Comparison of ENCODE assay signal across 10 cellular contexts in the genomic region with DNA sequence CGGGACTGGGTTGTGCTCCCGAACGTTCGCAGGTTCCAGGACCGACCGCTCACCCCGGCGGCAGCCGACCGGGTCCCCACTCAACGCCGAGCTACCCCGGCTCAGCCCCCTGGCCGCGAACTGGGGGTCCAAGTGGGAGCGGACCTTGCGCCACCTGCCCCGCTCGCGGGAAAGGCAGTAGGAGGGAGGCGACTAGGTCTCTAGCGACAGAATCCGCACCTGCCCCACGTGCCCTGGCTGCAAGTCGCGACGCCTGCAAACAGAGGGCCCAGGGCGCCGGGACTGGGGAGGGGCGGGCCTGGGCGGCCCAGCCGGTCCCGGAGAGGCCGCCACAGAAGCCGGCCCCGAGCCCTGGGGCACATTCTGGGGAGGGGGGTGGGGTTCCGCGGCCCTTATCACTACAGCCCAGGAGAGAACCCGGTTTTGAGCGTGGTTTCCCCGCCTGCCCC.
DNase-seq lines count a peak whose midpoint lies in the region; ATAC-seq and TF ChIP-seq lines count a peak whose summit lies in the region.
"Had no signal": no experiment of that assay in that cellular context is flagged by ENCODE, and none has a peak within 500 bp of the region (broad histone marks: within the 10 kb centered on the region; RNA-seq: fewer than 3 reads in every experiment).

No MANE protein-coding gene starts in this region.

- H3K27me3 ChIP-seq in H7 (ENCODE audit: control insufficient read depth, insufficient read depth, low read length) (peaks cover 19% of the 10 kb centered on the region), dorsolateral prefrontal cortex (peaks cover 0 to 47% (median 6%) of the 10 kb centered on the region in 45 donors), iPS-20b (ENCODE audit: insufficient read depth, low read length) (peaks cover 17% of the 10 kb centered on the region; the same call in 1 of the 2 replicates)

- H3K27ac ChIP-seq in dorsolateral prefrontal cortex (no peak overlapping the region), iPS-20b (ENCODE audit: low read length) (no peak overlapping the region), skin epidermis (no peak overlapping the region)
- H3K27ac ChIP-seq: VCaP had no signal

- ATAC-seq in HG03442 (IDR thresholded peaks at IDR 0.05; ENCODE audit: unreplicated experiment) (no peak), HG03571 (IDR thresholded peaks at IDR 0.05; ENCODE audit: unreplicated experiment) (no peak), GM21515 (IDR thresholded peaks at IDR 0.05; ENCODE audit: unreplicated experiment) (no peak)

- no peak for TF ChIP-seq CTCF in dorsolateral prefrontal cortex (IDR thresholded peaks at IDR 0.05 in 54 of 56, conservative IDR thresholded peaks at IDR 0.05 in 2 of 56; ENCODE audit: low read depth in 1 of 56, partially characterized antibody in 56 of 56)

- H3K4me3 ChIP-seq in H7 (ENCODE audit: insufficient read depth, low read depth, low read length), result peak overlapping the region; percentile 70
- H3K4me3 ChIP-seq in dorsolateral prefrontal cortex, result peak overlapping the region in 55 of 59 donors; percentile 26 to 71 (median 59)
- peak overlapping the region; percentile 73; the same call in 1 of the 2 replicates for H3K4me3 ChIP-seq in iPS-20b (ENCODE audit: low read length)
- H3K4me3 ChIP-seq in skin epidermis, result peak overlapping the region in 4 of 7 experiments; percentile 24 to 36 (median 26)

- no peaks in the 10 kb centered on the region for H3K4me1 ChIP-seq in iPS-20b (ENCODE audit: insufficient read depth, low read length)

- intact Hi-C loops in dorsolateral prefrontal cortex (cut with DNase I), result loop anchor here in 1 of 2 donors (10.0 kb wide), 1 partner anchor 130 kb away; no protein-coding TSS in a partner anchor

- peak; percentile 43 for DNase-seq in H7
- DNase-seq in dorsolateral prefrontal cortex, result no peak
- no peak for DNase-seq in kidney glomerular epithelial cell (lab: John Stamatoyannopoulos, UW)
- DNase-seq: CD4-positive, alpha-beta T cell had no signal

- no peak overlapping the region for H3K9ac ChIP-seq in iPS-20b (ENCODE audit: low read depth, low read length)

- H3K9me3 ChIP-seq in iPS-20b (ENCODE audit: insufficient read depth, low read depth, low read length), result peaks cover 3% of the 10 kb centered on the region; the same call in 1 of the 2 replicates

- no peaks in the 10 kb centered on the region for H3K36me3 ChIP-seq in H7 (replicated peaks; ENCODE audit: control insufficient read depth, insufficient read depth, low read length)
- H3K36me3 ChIP-seq in iPS-20b (ENCODE audit: insufficient read depth, low read depth, low read length), result no peaks in the 10 kb centered on the region
